In the genomic region with DNA sequence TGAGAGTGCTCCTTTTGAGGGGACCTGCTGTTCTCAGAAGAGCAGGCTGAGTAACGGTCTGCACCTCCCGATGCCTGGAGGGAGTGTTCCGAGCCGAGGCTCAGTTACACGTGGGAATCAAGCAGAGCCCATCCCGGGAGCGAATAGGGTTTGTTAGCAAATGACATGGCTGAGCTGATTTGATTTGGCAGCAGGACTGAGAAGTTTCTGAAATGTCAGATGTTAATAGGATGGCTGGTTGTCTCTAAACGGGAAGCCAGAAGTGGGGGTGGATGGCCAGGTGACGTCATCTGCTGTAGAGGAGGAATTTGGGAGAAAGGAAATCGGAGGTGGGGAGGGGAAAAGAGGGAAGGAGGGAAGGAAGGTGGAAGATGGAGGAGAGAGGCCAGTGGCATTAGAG, we compare ENCODE assay signal across 1 cellular context.
TF ChIP-seq lines count a peak whose summit lies in the region.

No MANE protein-coding gene starts in this region.

TF ChIP-seq in IMR-90, 13 proteins besides CTCF, POLR2A, EP300 and RAD21:
- TF ChIP-seq MXI1 (IDR thresholded peaks at IDR 0.05; ENCODE audit: borderline replicate concordance, low read depth, low read length) (no peak), SMC3 (IDR thresholded peaks at IDR 0.05; ENCODE audit: low read depth, low read length) (no peak), RFX5 (IDR thresholded peaks at IDR 0.05; ENCODE audit: low read depth, low read length) (no peak), BHLHE40 (IDR thresholded peaks at IDR 0.05; ENCODE audit: low read depth, low read length) (no peak), NFE2L2 (IDR thresholded peaks at IDR 0.05; ENCODE audit: low read depth, low read length) (no peak), MAFK (IDR thresholded peaks at IDR 0.05; ENCODE audit: low read depth, low read length) (no peak), FOS (IDR thresholded peaks at IDR 0.05; ENCODE audit: low read depth, low read length) (no peak), MAZ (IDR thresholded peaks at IDR 0.05; ENCODE audit: borderline replicate concordance, low read depth, low read length) (no peak)
- TF ChIP-seq, protein P1, sequence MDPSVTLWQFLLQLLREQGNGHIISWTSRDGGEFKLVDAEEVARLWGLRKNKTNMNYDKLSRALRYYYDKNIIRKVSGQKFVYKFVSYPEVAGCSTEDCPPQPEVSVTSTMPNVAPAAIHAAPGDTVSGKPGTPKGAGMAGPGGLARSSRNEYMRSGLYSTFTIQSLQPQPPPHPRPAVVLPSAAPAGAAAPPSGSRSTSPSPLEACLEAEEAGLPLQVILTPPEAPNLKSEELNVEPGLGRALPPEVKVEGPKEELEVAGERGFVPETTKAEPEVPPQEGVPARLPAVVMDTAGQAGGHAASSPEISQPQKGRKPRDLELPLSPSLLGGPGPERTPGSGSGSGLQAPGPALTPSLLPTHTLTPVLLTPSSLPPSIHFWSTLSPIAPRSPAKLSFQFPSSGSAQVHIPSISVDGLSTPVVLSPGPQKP (IDR thresholded peaks at IDR 0.05; ENCODE audit: borderline replicate concordance, low read depth, low read length) = no peak
- TF ChIP-seq, protein P2, sequence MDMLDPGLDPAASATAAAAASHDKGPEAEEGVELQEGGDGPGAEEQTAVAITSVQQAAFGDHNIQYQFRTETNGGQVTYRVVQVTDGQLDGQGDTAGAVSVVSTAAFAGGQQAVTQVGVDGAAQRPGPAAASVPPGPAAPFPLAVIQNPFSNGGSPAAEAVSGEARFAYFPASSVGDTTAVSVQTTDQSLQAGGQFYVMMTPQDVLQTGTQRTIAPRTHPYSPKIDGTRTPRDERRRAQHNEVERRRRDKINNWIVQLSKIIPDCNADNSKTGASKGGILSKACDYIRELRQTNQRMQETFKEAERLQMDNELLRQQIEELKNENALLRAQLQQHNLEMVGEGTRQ (IDR thresholded peaks at IDR 0.05; ENCODE audit: low read depth, low read length) = no peak
TF ChIP-seq in IMR-90: peak in this region for 0.
